In genomic region chr11:107856981-107857517, GRCh38 we compare ENCODE assay signal across 9 cellular contexts. TPM values are rescaled to one million over a fixed set of nuclear protein-coding genes. Genes with fewer than 3 reads are reported as not detected.
DNase-seq lines count a peak whose midpoint lies in the region; ATAC-seq and TF ChIP-seq lines count a peak whose summit lies in the region.
"Had no signal": no experiment of that assay in that cellular context is flagged by ENCODE, and none has a peak within 500 bp of the region (broad histone marks: within the 10 kb centered on the region; RNA-seq: fewer than 3 reads in every experiment).

No MANE protein-coding gene starts in this region.

- H3K4me3 Mint-ChIP-seq in T-helper 2 cell treated with Interferon-gamma antibody and Interleukin-4, amounts not matched to agents 5 μg/mL and 100 μg/mL, for 36 hours = peak overlapping the region; percentile 15
- peak overlapping the region; percentile 58 for H3K4me3 Mint-ChIP-seq in stimulated activated memory B cell treated with anti-CD40 and anti-IgM and Interleukin-4, amounts not matched to agents 10 μg/mL and 1 μg/mL and 100 μg/mL, for 72 hours

- 18 to 47% methylated on average over 7 of the region's 7 CpGs for WGBS in esophagus squamous epithelium, 2 donors

- no peaks in the 10 kb centered on the region for H3K36me3 Mint-ChIP-seq in T-helper 2 cell treated with Interferon-gamma antibody and Interleukin-4, amounts not matched to agents 5 μg/mL and 100 μg/mL, for 36 hours (ENCODE audit: low read depth)
- H3K36me3 Mint-ChIP-seq in stimulated activated memory B cell treated with anti-CD40 and anti-IgM and Interleukin-4, amounts not matched to agents 10 μg/mL and 1 μg/mL and 100 μg/mL, for 72 hours = peaks cover 13% of the 10 kb centered on the region

- peaks cover 4% of the 10 kb centered on the region for H3K27me3 Mint-ChIP-seq in T-helper 2 cell treated with Interferon-gamma antibody and Interleukin-4, amounts not matched to agents 5 μg/mL and 100 μg/mL, for 36 hours (ENCODE audit: low read depth)
- H3K27me3 Mint-ChIP-seq in stimulated activated memory B cell treated with anti-CD40 and anti-IgM and Interleukin-4, amounts not matched to agents 10 μg/mL and 1 μg/mL and 100 μg/mL, for 72 hours = no peaks in the 10 kb centered on the region

- H3K27ac ChIP-seq in esophagus squamous epithelium = peak overlapping the region; percentile 10 to 92 (median 74)

- H3K27me3 ChIP-seq in esophagus squamous epithelium = no peaks in the 10 kb centered on the region

- TF ChIP-seq POLR2A in esophagus squamous epithelium (IDR thresholded peaks at IDR 0.05) = no peak

- no peaks in the 10 kb centered on the region for H3K9me3 Mint-ChIP-seq in T-helper 2 cell treated with Interferon-gamma antibody and Interleukin-4, amounts not matched to agents 5 μg/mL and 100 μg/mL, for 36 hours
- H3K9me3 Mint-ChIP-seq in stimulated activated memory B cell treated with anti-CD40 and anti-IgM and Interleukin-4, amounts not matched to agents 10 μg/mL and 1 μg/mL and 100 μg/mL, for 72 hours = no peaks in the 10 kb centered on the region

- peaks cover 6 to 43% (median 8%) of the 10 kb centered on the region in 3 donors for H3K4me1 ChIP-seq in esophagus squamous epithelium

- intact Hi-C loops in esophagus squamous epithelium (cut with DNase I) = no loop called here

- no peaks in the 10 kb centered on the region for H3K9me3 ChIP-seq in esophagus squamous epithelium

- H3K36me3 ChIP-seq in esophagus squamous epithelium = no peaks in the 10 kb centered on the region

- peaks cover 19% of the 10 kb centered on the region for H3K4me1 Mint-ChIP-seq in T-helper 2 cell treated with Interferon-gamma antibody and Interleukin-4, amounts not matched to agents 5 μg/mL and 100 μg/mL, for 36 hours (ENCODE audit: low read depth)
- peaks cover 37% of the 10 kb centered on the region for H3K4me1 Mint-ChIP-seq in stimulated activated memory B cell treated with anti-CD40 and anti-IgM and Interleukin-4, amounts not matched to agents 10 μg/mL and 1 μg/mL and 100 μg/mL, for 72 hours

- ATAC-seq in stimulated activated memory B cell treated with anti-CD40 and anti-IgM and Interleukin-4, amounts not matched to agents 10 μg/mL and 1 μg/mL and 100 μg/mL, for 72 hours = no peak
- ATAC-seq in GM18519 (IDR thresholded peaks at IDR 0.05; ENCODE audit: low FRiP score, unreplicated experiment) (no peak), left lobe of liver (no peak)

- peak overlapping the region in 3 of 4 donors; percentile 85 to 90 (median 86) for H3K4me3 ChIP-seq in esophagus squamous epithelium

- H3K27ac Mint-ChIP-seq in T-helper 2 cell treated with Interferon-gamma antibody and Interleukin-4, amounts not matched to agents 5 μg/mL and 100 μg/mL, for 36 hours = no peak overlapping the region
- peak overlapping the region; percentile 31 for H3K27ac Mint-ChIP-seq in stimulated activated memory B cell treated with anti-CD40 and anti-IgM and Interleukin-4, amounts not matched to agents 10 μg/mL and 1 μg/mL and 100 μg/mL, for 72 hours

- no peak for TF ChIP-seq CTCF in esophagus squamous epithelium (IDR thresholded peaks at IDR 0.05)

- no peak for DNase-seq in T-helper 2 cell treated with Interferon-gamma antibody and Interleukin-4, amounts not matched to agents 5 μg/mL and 100 μg/mL, for 36 hours (ENCODE audit: low spot score)
- DNase-seq in T-helper 2 cell (no peak), esophagus squamous epithelium (lab: John Stamatoyannopoulos, UW) (no peak), DMS114 treated with DMSO at 0.1 percent for 48 hours (lab: John Stamatoyannopoulos, UW; ENCODE audit: unreplicated experiment) (no peak), left lobe of liver (ENCODE audit: low spot score) (no peak)
- DNase-seq: glutamatergic neuron had no signal

TF ChIP-seq in PFSK-1, 5 proteins besides CTCF, POLR2A, EP300 and RAD21:
- no peak for TF ChIP-seq REST (IDR thresholded peaks at IDR 0.05; ENCODE audit: insufficient read depth in 1 of 2, low read depth in 2 of 2, low read length in 2 of 2)
- TF ChIP-seq SIN3A (IDR thresholded peaks at IDR 0.05; ENCODE audit: borderline replicate concordance, insufficient read depth, low read length) = 0 out of 2 replicates have a peak, but pooled peaks have one; percentile 55

RNA-seq across cellular contexts. Expression of gene SLC35F2, which starts 1.5 kb away (rescaled TPM):
- 32.9 TPM for polyA plus RNA-seq in PFSK-1 (2012; ENCODE audit: insufficient read length, low read depth)
- total RNA-seq in esophagus squamous epithelium (10 to 100 TPM; 12.6 to 24.0 (median 17.2) TPM), left lobe of liver (0.78 TPM)
